1 cellular context compared by ENCODE assay signal in the genomic region with DNA sequence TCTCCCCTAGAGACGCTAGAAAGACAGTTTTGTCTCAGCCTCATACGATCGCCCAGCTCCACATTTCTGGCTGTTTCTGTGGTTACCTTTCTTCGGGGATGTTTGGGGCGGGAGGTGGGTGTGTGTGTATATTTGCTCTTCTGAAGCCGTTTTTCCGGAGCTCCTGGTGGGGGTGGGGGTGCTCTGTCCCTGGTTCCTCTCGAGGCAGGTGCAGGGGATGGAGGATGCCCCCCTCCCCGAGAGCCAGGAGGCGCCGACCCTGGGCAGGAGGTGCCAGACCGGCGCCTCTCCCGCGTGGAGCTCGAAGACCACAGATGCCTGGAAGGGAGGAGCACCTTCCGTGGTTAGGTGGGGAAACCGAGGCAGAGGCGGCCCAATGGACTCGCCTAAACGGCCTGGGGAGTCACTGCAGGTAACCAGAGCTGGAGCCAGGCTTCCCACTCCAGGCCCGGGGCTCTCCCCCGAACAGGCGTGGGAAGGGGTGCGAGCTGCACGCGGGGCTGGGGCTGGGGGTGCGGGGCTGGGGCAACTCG.
TF ChIP-seq lines count a peak whose summit lies in the region.

No MANE protein-coding gene starts in this region.

TF ChIP-seq in HepG2, 621 proteins besides CTCF, POLR2A, EP300 and RAD21 (continued from another document and continues in another):
- TF ChIP-seq, protein P1, sequence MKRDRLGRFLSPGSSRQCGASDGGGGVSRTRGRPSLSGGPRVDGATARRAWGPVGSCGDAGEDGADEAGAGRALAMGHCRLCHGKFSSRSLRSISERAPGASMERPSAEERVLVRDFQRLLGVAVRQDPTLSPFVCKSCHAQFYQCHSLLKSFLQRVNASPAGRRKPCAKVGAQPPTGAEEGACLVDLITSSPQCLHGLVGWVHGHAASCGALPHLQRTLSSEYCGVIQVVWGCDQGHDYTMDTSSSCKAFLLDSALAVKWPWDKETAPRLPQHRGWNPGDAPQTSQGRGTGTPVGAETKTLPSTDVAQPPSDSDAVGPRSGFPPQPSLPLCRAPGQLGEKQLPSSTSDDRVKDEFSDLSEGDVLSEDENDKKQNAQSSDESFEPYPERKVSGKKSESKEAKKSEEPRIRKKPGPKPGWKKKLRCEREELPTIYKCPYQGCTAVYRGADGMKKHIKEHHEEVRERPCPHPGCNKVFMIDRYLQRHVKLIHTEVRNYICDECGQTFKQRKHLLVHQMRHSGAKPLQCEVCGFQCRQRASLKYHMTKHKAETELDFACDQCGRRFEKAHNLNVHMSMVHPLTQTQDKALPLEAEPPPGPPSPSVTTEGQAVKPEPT (CRISPR knock-in tag; IDR thresholded peaks at IDR 0.05; ENCODE audit: low read depth), result no peak
- no peak for TF ChIP-seq CBX2 (IDR thresholded peaks at IDR 0.05; ENCODE audit: low read depth, low read length)
- TF ChIP-seq CBX2 (CRISPR knock-in tag; IDR thresholded peaks at IDR 0.05; ENCODE audit: low read depth), result no peak
- TF ChIP-seq ZC3H4 (CRISPR knock-in tag; IDR thresholded peaks at IDR 0.05; ENCODE audit: borderline replicate concordance), result 0 out of 2 replicates have a peak, but pooled peaks have one; percentile 51
- TF ChIP-seq, protein P2, sequence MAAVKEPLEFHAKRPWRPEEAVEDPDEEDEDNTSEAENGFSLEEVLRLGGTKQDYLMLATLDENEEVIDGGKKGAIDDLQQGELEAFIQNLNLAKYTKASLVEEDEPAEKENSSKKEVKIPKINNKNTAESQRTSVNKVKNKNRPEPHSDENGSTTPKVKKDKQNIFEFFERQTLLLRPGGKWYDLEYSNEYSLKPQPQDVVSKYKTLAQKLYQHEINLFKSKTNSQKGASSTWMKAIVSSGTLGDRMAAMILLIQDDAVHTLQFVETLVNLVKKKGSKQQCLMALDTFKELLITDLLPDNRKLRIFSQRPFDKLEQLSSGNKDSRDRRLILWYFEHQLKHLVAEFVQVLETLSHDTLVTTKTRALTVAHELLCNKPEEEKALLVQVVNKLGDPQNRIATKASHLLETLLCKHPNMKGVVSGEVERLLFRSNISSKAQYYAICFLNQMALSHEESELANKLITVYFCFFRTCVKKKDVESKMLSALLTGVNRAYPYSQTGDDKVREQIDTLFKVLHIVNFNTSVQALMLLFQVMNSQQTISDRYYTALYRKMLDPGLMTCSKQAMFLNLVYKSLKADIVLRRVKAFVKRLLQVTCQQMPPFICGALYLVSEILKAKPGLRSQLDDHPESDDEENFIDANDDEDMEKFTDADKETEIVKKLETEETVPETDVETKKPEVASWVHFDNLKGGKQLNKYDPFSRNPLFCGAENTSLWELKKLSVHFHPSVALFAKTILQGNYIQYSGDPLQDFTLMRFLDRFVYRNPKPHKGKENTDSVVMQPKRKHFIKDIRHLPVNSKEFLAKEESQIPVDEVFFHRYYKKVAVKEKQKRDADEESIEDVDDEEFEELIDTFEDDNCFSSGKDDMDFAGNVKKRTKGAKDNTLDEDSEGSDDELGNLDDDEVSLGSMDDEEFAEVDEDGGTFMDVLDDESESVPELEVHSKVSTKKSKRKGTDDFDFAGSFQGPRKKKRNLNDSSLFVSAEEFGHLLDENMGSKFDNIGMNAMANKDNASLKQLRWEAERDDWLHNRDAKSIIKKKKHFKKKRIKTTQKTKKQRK (IDR thresholded peaks at IDR 0.05; ENCODE audit: low read length), result no peak
- TF ChIP-seq, protein P3, sequence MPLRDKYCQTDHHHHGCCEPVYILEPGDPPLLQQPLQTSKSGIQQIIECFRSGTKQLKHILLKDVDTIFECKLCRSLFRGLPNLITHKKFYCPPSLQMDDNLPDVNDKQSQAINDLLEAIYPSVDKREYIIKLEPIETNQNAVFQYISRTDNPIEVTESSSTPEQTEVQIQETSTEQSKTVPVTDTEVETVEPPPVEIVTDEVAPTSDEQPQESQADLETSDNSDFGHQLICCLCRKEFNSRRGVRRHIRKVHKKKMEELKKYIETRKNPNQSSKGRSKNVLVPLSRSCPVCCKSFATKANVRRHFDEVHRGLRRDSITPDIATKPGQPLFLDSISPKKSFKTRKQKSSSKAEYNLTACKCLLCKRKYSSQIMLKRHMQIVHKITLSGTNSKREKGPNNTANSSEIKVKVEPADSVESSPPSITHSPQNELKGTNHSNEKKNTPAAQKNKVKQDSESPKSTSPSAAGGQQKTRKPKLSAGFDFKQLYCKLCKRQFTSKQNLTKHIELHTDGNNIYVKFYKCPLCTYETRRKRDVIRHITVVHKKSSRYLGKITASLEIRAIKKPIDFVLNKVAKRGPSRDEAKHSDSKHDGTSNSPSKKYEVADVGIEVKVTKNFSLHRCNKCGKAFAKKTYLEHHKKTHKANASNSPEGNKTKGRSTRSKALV (CRISPR knock-in tag; IDR thresholded peaks at IDR 0.05), result no peak
- TF ChIP-seq, protein P4, sequence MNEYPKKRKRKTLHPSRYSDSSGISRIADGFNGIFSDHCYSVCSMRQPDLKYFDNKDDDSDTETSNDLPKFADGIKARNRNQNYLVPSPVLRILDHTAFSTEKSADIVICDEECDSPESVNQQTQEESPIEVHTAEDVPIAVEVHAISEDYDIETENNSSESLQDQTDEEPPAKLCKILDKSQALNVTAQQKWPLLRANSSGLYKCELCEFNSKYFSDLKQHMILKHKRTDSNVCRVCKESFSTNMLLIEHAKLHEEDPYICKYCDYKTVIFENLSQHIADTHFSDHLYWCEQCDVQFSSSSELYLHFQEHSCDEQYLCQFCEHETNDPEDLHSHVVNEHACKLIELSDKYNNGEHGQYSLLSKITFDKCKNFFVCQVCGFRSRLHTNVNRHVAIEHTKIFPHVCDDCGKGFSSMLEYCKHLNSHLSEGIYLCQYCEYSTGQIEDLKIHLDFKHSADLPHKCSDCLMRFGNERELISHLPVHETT (CRISPR knock-in tag; conservative IDR thresholded peaks at IDR 0.05), result no peak
- TF ChIP-seq, protein P5, sequence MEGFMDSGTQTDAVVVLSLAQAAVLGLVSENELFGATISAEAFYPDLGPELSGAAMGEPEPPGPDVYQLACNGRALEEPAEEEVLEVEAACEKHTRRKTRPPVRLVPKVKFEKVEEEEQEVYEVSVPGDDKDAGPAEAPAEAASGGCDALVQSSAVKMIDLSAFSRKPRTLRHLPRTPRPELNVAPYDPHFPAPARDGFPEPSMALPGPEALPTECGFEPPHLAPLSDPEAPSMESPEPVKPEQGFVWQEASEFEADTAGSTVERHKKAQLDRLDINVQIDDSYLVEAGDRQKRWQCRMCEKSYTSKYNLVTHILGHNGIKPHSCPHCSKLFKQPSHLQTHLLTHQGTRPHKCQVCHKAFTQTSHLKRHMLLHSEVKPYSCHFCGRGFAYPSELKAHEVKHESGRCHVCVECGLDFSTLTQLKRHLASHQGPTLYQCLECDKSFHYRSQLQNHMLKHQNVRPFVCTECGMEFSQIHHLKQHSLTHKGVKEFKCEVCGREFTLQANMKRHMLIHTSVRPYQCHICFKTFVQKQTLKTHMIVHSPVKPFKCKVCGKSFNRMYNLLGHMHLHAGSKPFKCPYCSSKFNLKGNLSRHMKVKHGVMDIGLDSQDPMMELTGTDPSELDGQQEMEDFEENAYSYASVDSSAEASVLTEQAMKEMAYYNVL (CRISPR knock-in tag; IDR thresholded peaks at IDR 0.05; ENCODE audit: borderline replicate concordance), result no peak
- TF ChIP-seq EHMT2 (IDR thresholded peaks at IDR 0.05; ENCODE audit: borderline replicate concordance, low read depth, low read length), result no peak
- TF ChIP-seq CC2D1A (CRISPR knock-in tag; IDR thresholded peaks at IDR 0.05), result 0 out of 2 replicates have a peak, but pooled peaks have one; percentile 78
- TF ChIP-seq PITX1 (CRISPR knock-in tag; IDR thresholded peaks at IDR 0.05), result no peak
- no peak for TF ChIP-seq HOXD1 (CRISPR knock-in tag; IDR thresholded peaks at IDR 0.05)
- no peak for TF ChIP-seq EZH2 (conservative IDR thresholded peaks at IDR 0.05; ENCODE audit: low read depth, low read length)
- TF ChIP-seq YEATS2 (CRISPR knock-in tag; IDR thresholded peaks at IDR 0.05; ENCODE audit: borderline replicate concordance), result no peak
- no peak for TF ChIP-seq SSRP1 (CRISPR knock-in tag; IDR thresholded peaks at IDR 0.05)
- TF ChIP-seq SP140L (CRISPR knock-in tag; IDR thresholded peaks at IDR 0.05; ENCODE audit: borderline replicate concordance), result no peak
- no peak for TF ChIP-seq SRSF4 (IDR thresholded peaks at IDR 0.05; ENCODE audit: low read depth, low read length, poor library complexity, severe bottlenecking)
- TF ChIP-seq ZNF232 (CRISPR knock-in tag; IDR thresholded peaks at IDR 0.05; ENCODE audit: borderline replicate concordance), result no peak
- TF ChIP-seq ZNF230 (CRISPR knock-in tag; IDR thresholded peaks at IDR 0.05), result no peak
- TF ChIP-seq, protein P6, sequence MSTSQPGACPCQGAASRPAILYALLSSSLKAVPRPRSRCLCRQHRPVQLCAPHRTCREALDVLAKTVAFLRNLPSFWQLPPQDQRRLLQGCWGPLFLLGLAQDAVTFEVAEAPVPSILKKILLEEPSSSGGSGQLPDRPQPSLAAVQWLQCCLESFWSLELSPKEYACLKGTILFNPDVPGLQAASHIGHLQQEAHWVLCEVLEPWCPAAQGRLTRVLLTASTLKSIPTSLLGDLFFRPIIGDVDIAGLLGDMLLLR (CRISPR knock-in tag; IDR thresholded peaks at IDR 0.05), result no peak
- TF ChIP-seq ZNF431 (CRISPR knock-in tag; IDR thresholded peaks at IDR 0.05; ENCODE audit: borderline replicate concordance, low read depth), result 0 out of 2 replicates have a peak, but pooled peaks have one; percentile 54
- TF ChIP-seq, protein P7, sequence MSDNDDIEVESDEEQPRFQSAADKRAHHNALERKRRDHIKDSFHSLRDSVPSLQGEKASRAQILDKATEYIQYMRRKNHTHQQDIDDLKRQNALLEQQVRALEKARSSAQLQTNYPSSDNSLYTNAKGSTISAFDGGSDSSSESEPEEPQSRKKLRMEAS (IDR thresholded peaks at IDR 0.05), result no peak
- no peak for TF ChIP-seq ZNF629 (CRISPR knock-in tag; conservative IDR thresholded peaks at IDR 0.05)
- TF ChIP-seq, protein P8, sequence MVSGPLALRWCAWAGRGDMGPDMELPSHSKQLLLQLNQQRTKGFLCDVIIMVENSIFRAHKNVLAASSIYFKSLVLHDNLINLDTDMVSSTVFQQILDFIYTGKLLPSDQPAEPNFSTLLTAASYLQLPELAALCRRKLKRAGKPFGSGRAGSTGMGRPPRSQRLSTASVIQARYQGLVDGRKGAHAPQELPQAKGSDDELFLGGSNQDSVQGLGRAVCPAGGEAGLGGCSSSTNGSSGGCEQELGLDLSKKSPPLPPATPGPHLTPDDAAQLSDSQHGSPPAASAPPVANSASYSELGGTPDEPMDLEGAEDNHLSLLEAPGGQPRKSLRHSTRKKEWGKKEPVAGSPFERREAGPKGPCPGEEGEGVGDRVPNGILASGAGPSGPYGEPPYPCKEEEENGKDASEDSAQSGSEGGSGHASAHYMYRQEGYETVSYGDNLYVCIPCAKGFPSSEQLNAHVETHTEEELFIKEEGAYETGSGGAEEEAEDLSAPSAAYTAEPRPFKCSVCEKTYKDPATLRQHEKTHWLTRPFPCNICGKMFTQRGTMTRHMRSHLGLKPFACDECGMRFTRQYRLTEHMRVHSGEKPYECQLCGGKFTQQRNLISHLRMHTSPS (CRISPR knock-in tag; IDR thresholded peaks at IDR 0.05; ENCODE audit: low read depth), result no peak
- TF ChIP-seq ELF1 (CRISPR knock-in tag; IDR thresholded peaks at IDR 0.05), result no peak
- TF ChIP-seq HOXA3 (CRISPR knock-in tag; IDR thresholded peaks at IDR 0.05), result no peak
- TF ChIP-seq ZBTB38 (CRISPR knock-in tag; IDR thresholded peaks at IDR 0.05), result no peak
- no peak for TF ChIP-seq PAF1 (CRISPR knock-in tag; IDR thresholded peaks at IDR 0.05)
- TF ChIP-seq ASH2L (IDR thresholded peaks at IDR 0.05; ENCODE audit: insufficient read length, low read depth, low read length), result peak; percentile 17
- no peak; the same call in 1 of the 2 replicates for TF ChIP-seq NCOA2 (CRISPR knock-in tag; IDR thresholded peaks at IDR 0.05)
- TF ChIP-seq, protein P9, sequence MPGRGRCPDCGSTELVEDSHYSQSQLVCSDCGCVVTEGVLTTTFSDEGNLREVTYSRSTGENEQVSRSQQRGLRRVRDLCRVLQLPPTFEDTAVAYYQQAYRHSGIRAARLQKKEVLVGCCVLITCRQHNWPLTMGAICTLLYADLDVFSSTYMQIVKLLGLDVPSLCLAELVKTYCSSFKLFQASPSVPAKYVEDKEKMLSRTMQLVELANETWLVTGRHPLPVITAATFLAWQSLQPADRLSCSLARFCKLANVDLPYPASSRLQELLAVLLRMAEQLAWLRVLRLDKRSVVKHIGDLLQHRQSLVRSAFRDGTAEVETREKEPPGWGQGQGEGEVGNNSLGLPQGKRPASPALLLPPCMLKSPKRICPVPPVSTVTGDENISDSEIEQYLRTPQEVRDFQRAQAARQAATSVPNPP (CRISPR knock-in tag; IDR thresholded peaks at IDR 0.05), result 0 out of 2 replicates have a peak, but pooled peaks have one; percentile 59
- no peak for TF ChIP-seq MAFK (conservative IDR thresholded peaks at IDR 0.05 in 1 of 2, IDR thresholded peaks at IDR 0.05 in 1 of 2; ENCODE audit: low read length in 2 of 2)
- TF ChIP-seq SMARCE1 (IDR thresholded peaks at IDR 0.05; ENCODE audit: borderline replicate concordance), result no peak
- TF ChIP-seq, protein P10, sequence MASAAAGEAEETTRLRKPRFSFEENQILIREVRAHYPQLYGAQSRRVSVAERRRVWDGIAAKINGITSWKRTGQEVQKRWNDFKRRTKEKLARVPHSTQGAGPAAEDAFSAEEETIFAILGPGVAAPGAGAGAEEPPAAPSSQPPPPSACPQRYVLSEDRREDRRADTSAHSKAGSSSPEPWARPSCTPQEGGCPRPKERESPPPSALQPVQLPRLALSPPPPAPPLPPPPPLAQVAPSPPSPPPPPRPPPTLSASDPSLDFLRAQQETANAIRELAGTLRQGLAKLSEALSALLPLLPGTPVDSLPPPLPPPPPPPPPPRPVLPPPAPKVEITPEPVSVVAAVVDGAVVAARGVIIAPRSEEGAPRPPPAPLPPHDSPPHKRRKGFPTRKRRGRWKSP (CRISPR knock-in tag; IDR thresholded peaks at IDR 0.05), result 0 out of 2 replicates have a peak, but pooled peaks have one; percentile 59
- TF ChIP-seq HDAC1 (CRISPR knock-in tag; IDR thresholded peaks at IDR 0.05), result no peak
- TF ChIP-seq STAG1 (CRISPR knock-in tag; IDR thresholded peaks at IDR 0.05), result no peak
- no peak for TF ChIP-seq SP1 (IDR thresholded peaks at IDR 0.05)
- no peak for TF ChIP-seq SP1 (CRISPR knock-in tag; IDR thresholded peaks at IDR 0.05)
- no peak for TF ChIP-seq SIX1 (CRISPR knock-in tag; IDR thresholded peaks at IDR 0.05; ENCODE audit: borderline replicate concordance)
- TF ChIP-seq, protein P11, sequence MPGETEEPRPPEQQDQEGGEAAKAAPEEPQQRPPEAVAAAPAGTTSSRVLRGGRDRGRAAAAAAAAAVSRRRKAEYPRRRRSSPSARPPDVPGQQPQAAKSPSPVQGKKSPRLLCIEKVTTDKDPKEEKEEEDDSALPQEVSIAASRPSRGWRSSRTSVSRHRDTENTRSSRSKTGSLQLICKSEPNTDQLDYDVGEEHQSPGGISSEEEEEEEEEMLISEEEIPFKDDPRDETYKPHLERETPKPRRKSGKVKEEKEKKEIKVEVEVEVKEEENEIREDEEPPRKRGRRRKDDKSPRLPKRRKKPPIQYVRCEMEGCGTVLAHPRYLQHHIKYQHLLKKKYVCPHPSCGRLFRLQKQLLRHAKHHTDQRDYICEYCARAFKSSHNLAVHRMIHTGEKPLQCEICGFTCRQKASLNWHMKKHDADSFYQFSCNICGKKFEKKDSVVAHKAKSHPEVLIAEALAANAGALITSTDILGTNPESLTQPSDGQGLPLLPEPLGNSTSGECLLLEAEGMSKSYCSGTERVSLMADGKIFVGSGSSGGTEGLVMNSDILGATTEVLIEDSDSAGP (CRISPR knock-in tag; IDR thresholded peaks at IDR 0.05; ENCODE audit: borderline replicate concordance), result no peak; the same call in 1 of the 2 replicates
- no peak for TF ChIP-seq FOXP1 (IDR thresholded peaks at IDR 0.05)
- no peak for TF ChIP-seq FOXP1 (CRISPR knock-in tag; IDR thresholded peaks at IDR 0.05)
